ENCODE assay signal across 1 cellular context in the genomic region with DNA sequence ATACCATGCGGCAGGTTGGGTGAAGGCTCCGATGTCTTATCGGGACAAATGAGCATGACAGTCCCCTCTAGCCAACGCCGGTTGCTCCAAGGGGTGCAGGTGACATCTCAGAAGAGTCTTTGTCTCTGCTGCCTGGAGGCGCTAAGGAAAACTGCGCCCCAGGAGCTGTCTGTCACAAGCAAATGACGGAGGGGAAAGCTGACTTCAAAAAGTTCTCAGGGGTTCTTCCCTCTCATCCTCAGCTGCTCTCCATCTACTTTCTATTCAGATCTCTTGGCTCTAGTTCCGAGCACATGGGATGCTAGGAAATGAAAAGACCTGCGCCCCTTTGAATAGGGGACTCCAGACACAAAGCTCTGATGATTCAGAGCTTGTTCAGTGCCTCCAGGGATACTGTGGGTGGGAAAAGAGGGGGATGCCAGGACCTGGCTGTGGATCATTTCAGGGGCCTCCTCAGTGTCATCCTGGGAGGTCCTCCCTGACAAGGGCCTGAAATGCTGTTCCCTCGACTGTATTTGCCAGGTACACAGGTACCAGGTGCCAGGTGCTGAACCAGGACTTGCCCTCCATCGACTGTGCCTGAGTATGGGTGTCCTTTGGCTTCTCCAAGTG.
TF ChIP-seq lines count a peak whose summit lies in the region.

No MANE protein-coding gene starts in this region.

TF ChIP-seq in K562, 482 proteins besides CTCF, POLR2A, EP300 and RAD21 (continued from another document):
- TF ChIP-seq, protein P1, sequence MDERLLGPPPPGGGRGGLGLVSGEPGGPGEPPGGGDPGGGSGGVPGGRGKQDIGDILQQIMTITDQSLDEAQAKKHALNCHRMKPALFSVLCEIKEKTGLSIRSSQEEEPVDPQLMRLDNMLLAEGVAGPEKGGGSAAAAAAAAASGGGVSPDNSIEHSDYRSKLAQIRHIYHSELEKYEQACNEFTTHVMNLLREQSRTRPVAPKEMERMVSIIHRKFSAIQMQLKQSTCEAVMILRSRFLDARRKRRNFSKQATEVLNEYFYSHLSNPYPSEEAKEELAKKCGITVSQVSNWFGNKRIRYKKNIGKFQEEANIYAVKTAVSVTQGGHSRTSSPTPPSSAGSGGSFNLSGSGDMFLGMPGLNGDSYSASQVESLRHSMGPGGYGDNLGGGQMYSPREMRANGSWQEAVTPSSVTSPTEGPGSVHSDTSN (CRISPR knock-in tag; IDR thresholded peaks at IDR 0.05; ENCODE audit: low read depth), result no peak
- TF ChIP-seq, protein P1 (tag; conservative IDR thresholded peaks at IDR 0.05; ENCODE audit: low read depth), result 0 out of 2 replicates have a peak, but pooled peaks have one; percentile 22
- TF ChIP-seq, protein P2, sequence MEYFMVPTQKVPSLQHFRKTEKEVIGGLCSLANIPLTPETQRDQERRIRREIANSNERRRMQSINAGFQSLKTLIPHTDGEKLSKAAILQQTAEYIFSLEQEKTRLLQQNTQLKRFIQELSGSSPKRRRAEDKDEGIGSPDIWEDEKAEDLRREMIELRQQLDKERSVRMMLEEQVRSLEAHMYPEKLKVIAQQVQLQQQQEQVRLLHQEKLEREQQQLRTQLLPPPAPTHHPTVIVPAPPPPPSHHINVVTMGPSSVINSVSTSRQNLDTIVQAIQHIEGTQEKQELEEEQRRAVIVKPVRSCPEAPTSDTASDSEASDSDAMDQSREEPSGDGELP (CRISPR knock-in tag; IDR thresholded peaks at IDR 0.05; ENCODE audit: borderline replicate concordance), result 0 out of 2 replicates have a peak, but pooled peaks have one; percentile 4
- TF ChIP-seq FOXA3 (CRISPR knock-in tag; conservative IDR thresholded peaks at IDR 0.05 in 1 of 2, IDR thresholded peaks at IDR 0.05 in 1 of 2), result no peak
- TF ChIP-seq RBBP5 (IDR thresholded peaks at IDR 0.05; ENCODE audit: borderline replicate concordance, insufficient read depth, low read length, poor library complexity, severe bottlenecking), result peak; percentile 1
- TF ChIP-seq POLR2H (tag; IDR thresholded peaks at IDR 0.05; ENCODE audit: low read depth), result no peak
- TF ChIP-seq, protein P3, sequence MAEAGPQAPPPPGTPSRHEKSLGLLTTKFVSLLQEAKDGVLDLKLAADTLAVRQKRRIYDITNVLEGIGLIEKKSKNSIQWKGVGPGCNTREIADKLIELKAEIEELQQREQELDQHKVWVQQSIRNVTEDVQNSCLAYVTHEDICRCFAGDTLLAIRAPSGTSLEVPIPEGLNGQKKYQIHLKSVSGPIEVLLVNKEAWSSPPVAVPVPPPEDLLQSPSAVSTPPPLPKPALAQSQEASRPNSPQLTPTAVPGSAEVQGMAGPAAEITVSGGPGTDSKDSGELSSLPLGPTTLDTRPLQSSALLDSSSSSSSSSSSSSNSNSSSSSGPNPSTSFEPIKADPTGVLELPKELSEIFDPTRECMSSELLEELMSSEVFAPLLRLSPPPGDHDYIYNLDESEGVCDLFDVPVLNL (CRISPR knock-in tag; IDR thresholded peaks at IDR 0.05; ENCODE audit: low read depth), result no peak
- 0 out of 2 replicates have a peak, but pooled peaks have one; percentile 32 for TF ChIP-seq ATF7 (IDR thresholded peaks at IDR 0.05)
- no peak for TF ChIP-seq TAF15 (IDR thresholded peaks at IDR 0.05; ENCODE audit: low read depth, low read length)
- 0 out of 2 replicates have a peak, but pooled peaks have one; percentile 10 for TF ChIP-seq CTBP1 (IDR thresholded peaks at IDR 0.05; ENCODE audit: borderline replicate concordance)
- peak; percentile 66 for TF ChIP-seq HNRNPLL (IDR thresholded peaks at IDR 0.05; ENCODE audit: low read depth, low read length, poor library complexity, severe bottlenecking)
- no peak for TF ChIP-seq POU5F1 (IDR thresholded peaks at IDR 0.05; ENCODE audit: borderline replicate concordance, low read depth, low read length, partially characterized antibody)
- TF ChIP-seq ZSCAN32 (CRISPR knock-in tag; IDR thresholded peaks at IDR 0.05), result 0 out of 2 replicates have a peak, but pooled peaks have one; percentile 11
- no peak for TF ChIP-seq ATF1 (CRISPR knock-in tag; IDR thresholded peaks at IDR 0.05)
- TF ChIP-seq ATF1 (tag; IDR thresholded peaks at IDR 0.05), result peak; percentile 44
- peak; percentile 68; the same call in 1 of the 2 replicates for TF ChIP-seq L3MBTL2 (IDR thresholded peaks at IDR 0.05)
